24 cellular contexts compared by ENCODE assay signal in the genomic region with DNA sequence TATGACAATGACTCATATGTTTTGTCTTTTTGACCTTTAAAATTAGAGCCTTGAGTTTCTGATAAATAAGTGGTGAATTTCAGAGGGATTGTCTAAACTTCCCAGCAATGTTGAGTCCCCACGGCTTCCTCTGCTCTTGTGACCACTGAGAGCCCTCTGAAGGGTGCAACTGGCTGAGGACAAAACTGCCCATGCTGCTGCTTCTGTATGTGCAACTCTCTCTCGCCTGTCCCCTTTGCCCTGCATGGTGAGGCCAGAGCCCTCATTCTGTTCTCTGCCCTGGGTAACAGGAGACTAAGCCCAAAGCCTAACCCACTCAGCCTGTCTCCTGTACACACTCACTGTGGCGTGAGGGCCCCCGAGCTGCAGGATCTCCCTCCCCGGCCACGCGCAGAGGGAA. TPM values are rescaled to one million over a fixed set of nuclear protein-coding genes. Genes with fewer than 3 reads are reported as not detected.
DNase-seq lines count a peak whose midpoint lies in the region; ATAC-seq and TF ChIP-seq lines count a peak whose summit lies in the region.
"Had no signal": no experiment of that assay in that cellular context is flagged by ENCODE, and none has a peak within 500 bp of the region (broad histone marks: within the 10 kb centered on the region; RNA-seq: fewer than 3 reads in every experiment).

No MANE protein-coding gene starts in this region.

- H3K36me3 ChIP-seq in aorta (ENCODE audit: control insufficient read depth in 1 of 2, insufficient read depth in 2 of 2, low read length in 1 of 2) = no peaks in the 10 kb centered on the region
- H3K36me3 ChIP-seq: BE2C, heart right ventricle had no signal

- WGBS in aorta, 2 donors = 86 to 89% methylated on average over 7 of the region's 7 CpGs

- H3K4me1 Mint-ChIP-seq in activated CD8-positive, alpha-beta T cell treated with anti-CD3 and anti-CD28 coated beads for 36 hours (ENCODE audit: low read depth) = peaks cover 59% of the 10 kb centered on the region
- peaks cover 56% of the 10 kb centered on the region for H3K4me1 Mint-ChIP-seq in activated CD8-positive, alpha-beta T cell treated with anti-CD3 and anti-CD28 coated beads, Interleukin-2, amount 10 ng/mL, durations not matched to agents 7 days and 5 days (ENCODE audit: low read depth)
- peaks cover 66% of the 10 kb centered on the region for H3K4me1 Mint-ChIP-seq in activated naive CD8-positive, alpha-beta T cell treated with anti-CD3 and anti-CD28 coated beads, Interleukin-2, amount 50 U/mL, for 24 hours
- H3K4me1 Mint-ChIP-seq in immature natural killer cell = peaks cover 47 to 48% of the 10 kb centered on the region in 2 donors

- no peaks in the 10 kb centered on the region for H3K4me1 ChIP-seq in aorta (ENCODE audit: control insufficient read depth in 1 of 2, insufficient read depth in 2 of 2, low read length in 2 of 2)
- H3K4me1 ChIP-seq: A549, BE2C had no signal

- no peak overlapping the region for H3K4me3 ChIP-seq in aorta (ENCODE audit: low read length in 2 of 2)
- H3K4me3 ChIP-seq: A549, coronary artery, heart right ventricle had no signal

- DNase-seq in activated CD8-positive, alpha-beta T cell treated with anti-CD3 and anti-CD28 coated beads for 36 hours = no peak
- no peak for DNase-seq in activated CD8-positive, alpha-beta T cell treated with anti-CD3 and anti-CD28 coated beads, Interleukin-2, amount 10 ng/mL, durations not matched to agents 7 days and 5 days
- no peak for DNase-seq in activated naive CD8-positive, alpha-beta T cell treated with anti-CD3 and anti-CD28 coated beads, Interleukin-2, amount 50 U/mL, for 24 hours
- DNase-seq in immature natural killer cell (no peak), aorta (no peak), NCI-H82 treated with DMSO at 0.1 percent for 48 hours (lab: John Stamatoyannopoulos, UW; ENCODE audit: unreplicated experiment) (no peak)
- DNase-seq: activated CD8-positive, alpha-beta memory T cell treated with anti-CD3 and anti-CD28 coated beads for 24 hours; activated T-cell treated with anti-CD3 and anti-CD28 coated beads, Interleukin-2, amount 50 U/mL, for 72 hours; BE2C; heart right ventricle; left colon; mesenchymal stem cell; stimulated activated CD4-positive, alpha-beta T cell treated with anti-CD3 and anti-CD28 coated beads, Interleukin-4, amount 100 ng/mL, for 24 hours; SW 1271 had no signal

- TF ChIP-seq CTCF in activated CD8-positive, alpha-beta T cell treated with anti-CD3 and anti-CD28 coated beads for 36 hours (IDR thresholded peaks at IDR 0.05) = no peak

- no peaks in the 10 kb centered on the region for H3K9me3 ChIP-seq in aorta (ENCODE audit: control insufficient read depth, low read length)
- H3K9me3 ChIP-seq: A549, BE2C, heart right ventricle had no signal

- no peak overlapping the region for H3K27ac ChIP-seq in aorta (ENCODE audit: low read depth in 1 of 2, low read length in 2 of 2)
- H3K27ac ChIP-seq: A549 had no signal

- intact Hi-C loops in activated CD8-positive, alpha-beta T cell treated with anti-CD3 and anti-CD28 coated beads for 36 hours (cut with micrococcal nuclease) = no loop called here
- intact Hi-C loops in aorta (cut with DNase I) = no loop called here

- H3K27me3 Mint-ChIP-seq in activated CD8-positive, alpha-beta T cell treated with anti-CD3 and anti-CD28 coated beads for 36 hours = no peaks in the 10 kb centered on the region
- H3K27me3 Mint-ChIP-seq in activated CD8-positive, alpha-beta T cell treated with anti-CD3 and anti-CD28 coated beads, Interleukin-2, amount 10 ng/mL, durations not matched to agents 7 days and 5 days (ENCODE audit: low read depth) = no peaks in the 10 kb centered on the region
- H3K27me3 Mint-ChIP-seq in activated naive CD8-positive, alpha-beta T cell treated with anti-CD3 and anti-CD28 coated beads, Interleukin-2, amount 50 U/mL, for 24 hours = peaks cover 2% of the 10 kb centered on the region
- peaks cover 0 to 2% (median 0%) of the 10 kb centered on the region in 3 donors for H3K27me3 Mint-ChIP-seq in immature natural killer cell (ENCODE audit: low read depth in 3 of 3)

- CTCF ChIA-PET in activated CD8-positive, alpha-beta T cell treated with anti-CD3 and anti-CD28 coated beads for 36 hours (lab: Charles Lee) = interaction anchor here (1.4 to 2.2 kb wide), 5 partner anchors 10 to 209 kb away, joined by 3 to 24 read pairs (median 6); no protein-coding TSS in a partner anchor
- CTCF ChIA-PET in activated CD8-positive, alpha-beta T cell treated with anti-CD3 and anti-CD28 coated beads, Interleukin-2, amount 10 ng/mL, durations not matched to agents 7 days and 5 days (lab: Charles Lee) = interaction anchor here (1.0 to 9.5 kb wide), 3 partner anchors 10 to 210 kb away, joined by 3 to 315 read pairs (median 10); no protein-coding TSS in a partner anchor

- ATAC-seq in activated CD8-positive, alpha-beta T cell treated with anti-CD3 and anti-CD28 coated beads for 36 hours = no peak
- ATAC-seq in activated CD8-positive, alpha-beta T cell treated with anti-CD3 and anti-CD28 coated beads, Interleukin-2, amount 10 ng/mL, durations not matched to agents 7 days and 5 days = no peak
- peak; percentile 4 for ATAC-seq in activated naive CD8-positive, alpha-beta T cell treated with anti-CD3 and anti-CD28 coated beads, Interleukin-2, amount 50 U/mL, for 24 hours
- ATAC-seq in aorta (ENCODE audit: low FRiP score) (peak; percentile 33), GM21526 (IDR thresholded peaks at IDR 0.05; ENCODE audit: low FRiP score, unreplicated experiment) (no peak), HG02885 (IDR thresholded peaks at IDR 0.05; ENCODE audit: poor library complexity, unreplicated experiment) (no peak)
- ATAC-seq: A549, heart right ventricle, left colon had no signal

- H3K4me3 Mint-ChIP-seq in activated CD8-positive, alpha-beta T cell treated with anti-CD3 and anti-CD28 coated beads for 36 hours = no peak overlapping the region
- H3K4me3 Mint-ChIP-seq in activated CD8-positive, alpha-beta T cell treated with anti-CD3 and anti-CD28 coated beads, Interleukin-2, amount 10 ng/mL, durations not matched to agents 7 days and 5 days = no peak overlapping the region
- H3K4me3 Mint-ChIP-seq in activated naive CD8-positive, alpha-beta T cell treated with anti-CD3 and anti-CD28 coated beads, Interleukin-2, amount 50 U/mL, for 24 hours = peak overlapping the region; percentile 27
- H3K4me3 Mint-ChIP-seq in immature natural killer cell = peak overlapping the region in 1 of 5 donors; percentile 2
- H3K4me3 Mint-ChIP-seq: type B pancreatic cell had no signal

- H3K27ac Mint-ChIP-seq in activated CD8-positive, alpha-beta T cell treated with anti-CD3 and anti-CD28 coated beads for 36 hours = peak overlapping the region; percentile 94
- no peak overlapping the region for H3K27ac Mint-ChIP-seq in activated CD8-positive, alpha-beta T cell treated with anti-CD3 and anti-CD28 coated beads, Interleukin-2, amount 10 ng/mL, durations not matched to agents 7 days and 5 days
- peak overlapping the region; percentile 90 for H3K27ac Mint-ChIP-seq in activated naive CD8-positive, alpha-beta T cell treated with anti-CD3 and anti-CD28 coated beads, Interleukin-2, amount 50 U/mL, for 24 hours
- H3K27ac Mint-ChIP-seq in immature natural killer cell = peak overlapping the region; percentile 32 to 98 (median 76)
- H3K27ac Mint-ChIP-seq: activated T-cell treated with anti-CD3 and anti-CD28 coated beads, Interleukin-2, amount 50 U/mL, for 72 hours; type B pancreatic cell had no signal

- no peaks in the 10 kb centered on the region for H3K27me3 ChIP-seq in aorta (ENCODE audit: control insufficient read depth in 1 of 2, insufficient read depth in 2 of 2, low read length in 1 of 2)
- H3K27me3 ChIP-seq: BE2C had no signal

- POLR2A ChIA-PET in activated CD8-positive, alpha-beta T cell treated with anti-CD3 and anti-CD28 coated beads for 36 hours (lab: Charles Lee) = no interaction called here
- POLR2A ChIA-PET in activated CD8-positive, alpha-beta T cell treated with anti-CD3 and anti-CD28 coated beads, Interleukin-2, amount 10 ng/mL, durations not matched to agents 7 days and 5 days (lab: Charles Lee) = interaction anchor here (3.5 kb wide), 1 partner anchor 17 kb away, joined by 56 read pairs; no protein-coding TSS in a partner anchor

- H3K9me3 Mint-ChIP-seq in activated CD8-positive, alpha-beta T cell treated with anti-CD3 and anti-CD28 coated beads for 36 hours = no peaks in the 10 kb centered on the region
- no peaks in the 10 kb centered on the region for H3K9me3 Mint-ChIP-seq in activated CD8-positive, alpha-beta T cell treated with anti-CD3 and anti-CD28 coated beads, Interleukin-2, amount 10 ng/mL, durations not matched to agents 7 days and 5 days (ENCODE audit: insufficient read depth)
- H3K9me3 Mint-ChIP-seq in activated naive CD8-positive, alpha-beta T cell treated with anti-CD3 and anti-CD28 coated beads, Interleukin-2, amount 50 U/mL, for 24 hours = no peaks in the 10 kb centered on the region
- H3K9me3 Mint-ChIP-seq in immature natural killer cell = no peaks in the 10 kb centered on the region
- H3K9me3 Mint-ChIP-seq: activated T-cell treated with anti-CD3 and anti-CD28 coated beads, Interleukin-2, amount 50 U/mL, for 72 hours; IgD-negative memory B cell; type B pancreatic cell had no signal

- H3K36me3 Mint-ChIP-seq in activated CD8-positive, alpha-beta T cell treated with anti-CD3 and anti-CD28 coated beads for 36 hours (ENCODE audit: low read depth) = no peaks in the 10 kb centered on the region
- no peaks in the 10 kb centered on the region for H3K36me3 Mint-ChIP-seq in activated CD8-positive, alpha-beta T cell treated with anti-CD3 and anti-CD28 coated beads, Interleukin-2, amount 10 ng/mL, durations not matched to agents 7 days and 5 days (ENCODE audit: low read depth)
- H3K36me3 Mint-ChIP-seq in activated naive CD8-positive, alpha-beta T cell treated with anti-CD3 and anti-CD28 coated beads, Interleukin-2, amount 50 U/mL, for 24 hours (ENCODE audit: low read depth) = no peaks in the 10 kb centered on the region
- H3K36me3 Mint-ChIP-seq in immature natural killer cell = no peaks in the 10 kb centered on the region
- H3K36me3 Mint-ChIP-seq: type B pancreatic cell had no signal

RNA-seq across cellular contexts. Expression of a gene that starts 52.6 kb away (rescaled TPM):
- 1 to 10 TPM; 3.1 TPM for total RNA-seq in activated CD8-positive, alpha-beta T cell treated with anti-CD3 and anti-CD28 coated beads for 36 hours
- total RNA-seq in activated CD8-positive, alpha-beta T cell treated with anti-CD3 and anti-CD28 coated beads, Interleukin-2, amount 10 ng/mL, durations not matched to agents 7 days and 5 days = 1 to 10 TPM; 2.4 to 3.8 TPM
- polyA plus RNA-seq in immature natural killer cell (10 to 100 TPM in 1 of 3 donors, 1 to 10 TPM in 2; 3.8 to 12.4 (median 5.1) TPM), aorta (10 to 100 TPM; 11.4 to 33.6 TPM)
- 10 to 100 TPM; 33.1 to 44.8 TPM for total RNA-seq in aorta
- total RNA-seq: bronchial epithelial cell, H1, myocyte had no signal

RNA-seq across cellular contexts. Expression of a gene that starts 56.1 kb away (rescaled TPM):
- total RNA-seq in activated CD8-positive, alpha-beta T cell treated with anti-CD3 and anti-CD28 coated beads for 36 hours = under 1 TPM in 1 of 2 experiments, not detected in 1; 0.07 TPM
- under 1 TPM; 0.10 to 0.11 TPM for total RNA-seq in activated CD8-positive, alpha-beta T cell treated with anti-CD3 and anti-CD28 coated beads, Interleukin-2, amount 10 ng/mL, durations not matched to agents 7 days and 5 days
- polyA plus RNA-seq in immature natural killer cell (under 1 TPM; 0.03 to 0.65 (median 0.19) TPM), aorta (under 1 TPM; 0.10 to 0.13 TPM)
- under 1 TPM in 1 of 2 donors, not detected in 1; 0.54 TPM for total RNA-seq in aorta
- total RNA-seq: bronchial epithelial cell, Daoy, H1, myocyte had no signal
- polyA plus RNA-seq: A549, IgD-negative memory B cell had no signal

Comparison
In these comparisons a context has a peak if more than half of its experiments do, and no peak if none do; other contexts are left out.
1. ATAC-seq: peak in activated naive CD8-positive, alpha-beta T cell treated with anti-CD3 and anti-CD28 coated beads, Interleukin-2, amount 50 U/mL, for 24 hours (single experiment) and aorta (single experiment); none in activated CD8-positive, alpha-beta T cell treated with anti-CD3 and anti-CD28 coated beads for 36 hours (single experiment), activated CD8-positive, alpha-beta T cell treated with anti-CD3 and anti-CD28 coated beads, Interleukin-2, amount 10 ng/mL, durations not matched to agents 7 days and 5 days (single experiment), GM21526 (single experiment) and HG02885 (single experiment).
2. RNA of a gene that starts 52.6 kb away (total RNA-seq): 33.1 to 44.8 TPM in aorta; 2.4 to 3.8 TPM in activated CD8-positive, alpha-beta T cell treated with anti-CD3 and anti-CD28 coated beads, Interleukin-2, amount 10 ng/mL, durations not matched to agents 7 days and 5 days and 3.1 TPM in activated CD8-positive, alpha-beta T cell treated with anti-CD3 and anti-CD28 coated beads for 36 hours; every median in the first group is over 4 times any median in the second.